ENCODE assay signal across 12 cellular contexts in the genomic region with DNA sequence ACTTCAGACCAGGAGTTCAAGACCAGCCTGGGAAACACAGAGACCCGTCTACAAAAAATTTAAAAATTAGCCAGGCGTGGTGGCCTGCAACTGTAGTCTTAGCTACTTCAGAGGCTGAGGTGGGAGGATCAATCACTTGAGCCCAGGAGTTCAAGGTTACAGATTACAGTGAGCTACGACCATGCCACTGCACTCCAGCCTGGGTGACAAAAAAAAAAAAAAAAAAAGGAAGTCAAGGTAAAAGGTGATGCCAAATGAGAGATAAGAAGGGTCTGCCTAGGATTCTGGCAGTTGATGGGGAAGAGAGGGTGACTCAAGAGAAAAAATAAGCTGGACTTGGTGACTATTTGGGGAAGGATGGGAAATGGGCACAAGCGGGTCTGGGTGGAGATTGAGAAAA. TPM values are rescaled to one million over a fixed set of nuclear protein-coding genes. Genes with fewer than 3 reads are reported as not detected.
DNase-seq lines count a peak whose midpoint lies in the region; ATAC-seq and TF ChIP-seq lines count a peak whose summit lies in the region.
"Had no signal": no experiment of that assay in that cellular context is flagged by ENCODE, and none has a peak within 500 bp of the region (broad histone marks: within the 10 kb centered on the region; RNA-seq: fewer than 3 reads in every experiment).

No MANE protein-coding gene starts in this region.

- TF ChIP-seq CTCF in Panc1 (IDR thresholded peaks at IDR 0.05) (no peak), endodermal cell (conservative IDR thresholded peaks at IDR 0.05) (no peak), GM10248 (IDR thresholded peaks at IDR 0.05; ENCODE audit: control extremely low read depth, extremely low read depth, low read depth, missing control alignments) (no peak)

- H3K9me3 Mint-ChIP-seq in T-helper 2 cell treated with Interferon-gamma antibody and Interleukin-4, amounts not matched to agents 5 μg/mL and 100 μg/mL, for 36 hours = no peaks in the 10 kb centered on the region
- no peaks in the 10 kb centered on the region for H3K9me3 Mint-ChIP-seq in endodermal cell

- no peaks in the 10 kb centered on the region for H3K27me3 ChIP-seq in Panc1 (ENCODE audit: control insufficient read depth, insufficient read depth, low read length)
- H3K27me3 ChIP-seq in endodermal cell (ENCODE audit: control insufficient read depth, insufficient read depth, low read length, poor library complexity, severe bottlenecking) = no peaks in the 10 kb centered on the region
- no peaks in the 10 kb centered on the region for H3K27me3 ChIP-seq in skeletal muscle tissue (ENCODE audit: control insufficient read depth in 3 of 3, insufficient read depth in 3 of 3, low read length in 3 of 3)

- H3K4me1 ChIP-seq in Panc1 (ENCODE audit: control insufficient read depth, insufficient read depth, low read length) (peaks cover 73% of the 10 kb centered on the region), endodermal cell (ENCODE audit: control insufficient read depth, insufficient read depth, low read length) (peaks cover 4% of the 10 kb centered on the region), skeletal muscle tissue (ENCODE audit: control insufficient read depth in 3 of 3, insufficient read depth in 3 of 3, low read length in 3 of 3) (peaks cover 27 to 44% (median 29%) of the 10 kb centered on the region in 3 donors)

- no peaks in the 10 kb centered on the region for H3K9me3 ChIP-seq in Panc1 (ENCODE audit: control insufficient read depth, insufficient read depth, low read depth, low read length)
- H3K9me3 ChIP-seq in endodermal cell (ENCODE audit: control insufficient read depth, low read length) = no peaks in the 10 kb centered on the region
- no peaks in the 10 kb centered on the region for H3K9me3 ChIP-seq in skeletal muscle tissue (ENCODE audit: control insufficient read depth in 3 of 3, low read length in 3 of 3)
- H3K9me3 ChIP-seq: A549 had no signal

- H3K4me3 ChIP-seq in Panc1 (ENCODE audit: low read depth in 2 of 2, low read length in 2 of 2) (no peak overlapping the region), endodermal cell (ENCODE audit: low read length) (no peak overlapping the region), skeletal muscle tissue (ENCODE audit: low read length in 3 of 3) (no peak overlapping the region)

- BruUV-seq in Panc1 (replicated peaks; lab: Mats Ljungman, UMichigan) = no TSS peak

- in situ Hi-C loops in Panc1 (cut with HindIII; ENCODE audit: low pct_unique_long_range_greater_than_20kb, low sequenced_read_pairs) = no loop called here

- no peak for ATAC-seq in Panc1
- ATAC-seq in GM18517 (IDR thresholded peaks at IDR 0.05; ENCODE audit: unreplicated experiment) = no peak

- POLR2A ChIA-PET in Panc1 (lab: Charles Lee) = interaction anchor here (0.6 kb wide), 1 partner anchor 164 kb away, joined by 4 read pairs; no protein-coding TSS in a partner anchor
- POLR2A ChIA-PET in GM10248 (lab: Yijun Ruan, JAX) = interaction anchor here (0.7 kb wide), 1 partner anchor 421 kb away, joined by 13 read pairs; no protein-coding TSS in a partner anchor

- H3K36me3 Mint-ChIP-seq in T-helper 2 cell treated with Interferon-gamma antibody and Interleukin-4, amounts not matched to agents 5 μg/mL and 100 μg/mL, for 36 hours (ENCODE audit: low read depth) = peaks cover 4% of the 10 kb centered on the region
- no peaks in the 10 kb centered on the region for H3K36me3 Mint-ChIP-seq in endodermal cell (ENCODE audit: low read depth)

- CTCF ChIA-PET in Panc1 (lab: Charles Lee) (interaction anchor here (0.6 to 4.8 kb wide), 5 partner anchors 22 to 182 kb away, joined by 3 to 97 read pairs (median 8); partner anchors contain the start of gene MYO18A), GM10248 (lab: Yijun Ruan, JAX) (interaction anchor here (0.7 to 11.9 kb wide), 22 partner anchors 9 to 600 kb away, joined by 3 to 298 read pairs (median 6); partner anchors contain the start of gene MYO18A)

- peak overlapping the region; percentile 53 for H3K4me3 Mint-ChIP-seq in T-helper 2 cell treated with Interferon-gamma antibody and Interleukin-4, amounts not matched to agents 5 μg/mL and 100 μg/mL, for 36 hours
- H3K4me3 Mint-ChIP-seq in endodermal cell = no peak overlapping the region

- 95 to 96% methylated on average over 2 to 4 of the region's 4 CpGs for WGBS in endodermal cell (ENCODE audit: insufficient coverage in 1 of 2, insufficient read length in 1 of 2), 2 experiments

- peak overlapping the region; percentile 52 for H3K27ac Mint-ChIP-seq in T-helper 2 cell treated with Interferon-gamma antibody and Interleukin-4, amounts not matched to agents 5 μg/mL and 100 μg/mL, for 36 hours
- H3K27ac Mint-ChIP-seq in endodermal cell = peak overlapping the region; percentile 49

- peaks cover 38% of the 10 kb centered on the region for H3K4me1 Mint-ChIP-seq in T-helper 2 cell treated with Interferon-gamma antibody and Interleukin-4, amounts not matched to agents 5 μg/mL and 100 μg/mL, for 36 hours (ENCODE audit: low read depth)
- peaks cover 35% of the 10 kb centered on the region for H3K4me1 Mint-ChIP-seq in endodermal cell

- no peak overlapping the region for H3K9ac ChIP-seq in endodermal cell (ENCODE audit: extremely low read depth, low read length, poor library complexity, severe bottlenecking)
- no peak overlapping the region for H3K9ac ChIP-seq in skeletal muscle tissue (ENCODE audit: low read depth in 1 of 3, low read length in 3 of 3)

- intact Hi-C loops in Panc1 (cut with micrococcal nuclease; ENCODE audit: unreplicated experiment) = loop anchor here (2.0 kb wide), 2 partner anchors 33 to 71 kb away; partner anchors contain the start of gene MYO18A

- H3K27ac ChIP-seq in Panc1 (ENCODE audit: low read length) (peak overlapping the region; percentile 97; the same call in 1 of the 2 replicates), endodermal cell (ENCODE audit: low read depth, low read length) (no peak overlapping the region), skeletal muscle tissue (ENCODE audit: low read depth, low read length) (peak overlapping the region; percentile 75)

- no peaks in the 10 kb centered on the region for H3K27me3 Mint-ChIP-seq in T-helper 2 cell treated with Interferon-gamma antibody and Interleukin-4, amounts not matched to agents 5 μg/mL and 100 μg/mL, for 36 hours (ENCODE audit: low read depth)
- H3K27me3 Mint-ChIP-seq in endodermal cell (ENCODE audit: insufficient read depth) = no peaks in the 10 kb centered on the region

- no peak for DNase-seq in T-helper 2 cell treated with Interferon-gamma antibody and Interleukin-4, amounts not matched to agents 5 μg/mL and 100 μg/mL, for 36 hours (ENCODE audit: low spot score)
- no peak for DNase-seq in T-helper 2 cell
- no peak for DNase-seq in Panc1 (ENCODE audit: low read depth, low spot score)
- no peak for DNase-seq in endodermal cell
- no peak for DNase-seq in cerebellar nuclear complex (lab: John Stamatoyannopoulos, UW)
- no peak for DNase-seq in GM10248 (ENCODE audit: extremely low spot score)
- DNase-seq: Karpas-422, NCI-H82, SIG-M5 had no signal

- H3K36me3 ChIP-seq in Panc1 (ENCODE audit: control insufficient read depth, insufficient read depth, low read length) (no peaks in the 10 kb centered on the region), endodermal cell (ENCODE audit: control insufficient read depth, insufficient read depth, low read length) (no peaks in the 10 kb centered on the region), skeletal muscle tissue (ENCODE audit: control insufficient read depth in 3 of 3, insufficient read depth in 3 of 3, low read length in 3 of 3) (no peaks in the 10 kb centered on the region)

RNA-seq across cellular contexts. Expression of gene MYO18A, which starts 32.5 kb away (rescaled TPM):
- 108 TPM for total RNA-seq in Panc1 (2021; ENCODE audit: unreplicated experiment)
- polyA plus RNA-seq in Panc1 (2012; ENCODE audit: insufficient read length) = 94.4 TPM
- total RNA-seq in endodermal cell = 10 to 100 TPM; 43.8 to 56.7 TPM
- polyA plus RNA-seq in endodermal cell (2013, experiment 1 of 2) = 30.0 TPM
- 37.8 TPM for polyA plus RNA-seq in endodermal cell (2013, experiment 2 of 2)
- total RNA-seq in skeletal muscle tissue = 171 TPM
